ENCODE assay signal across 11 cellular contexts in genomic region chr1:12172042-12172851, GRCh38. TPM values are rescaled to one million over a fixed set of nuclear protein-coding genes. Genes with fewer than 3 reads are reported as not detected.
A peak's percentile ranks its signal among the peaks of the same experiment; 100 is the strongest.
DNase-seq lines count a peak whose midpoint lies in the region; ATAC-seq, FAIRE-seq and TF ChIP-seq lines count a peak whose summit lies in the region.
"Had no signal": no experiment of that assay in that cellular context is flagged by ENCODE, and none has a peak within 500 bp of the region (broad histone marks: within the 10 kb centered on the region; RNA-seq: fewer than 3 reads in every experiment).

No MANE protein-coding gene starts in this region.

- TF ChIP-seq POLR2A in H54 (IDR thresholded peaks at IDR 0.05; ENCODE audit: low read depth, low read length): no peak

- no peaks in the 10 kb centered on the region for H3K27me3 Mint-ChIP-seq in natural killer cell (ENCODE audit: low read depth in 2 of 2)

- no peak for FAIRE-seq in H54 (lab: Jason Lieb, UNC)

- peak overlapping the region; percentile 46 for H3K27ac ChIP-seq in adipose tissue (ENCODE audit: low read depth, low read length)

- TF ChIP-seq CTCF in natural killer cell (IDR thresholded peaks at IDR 0.05): no peak

- H3K4me3 Mint-ChIP-seq in natural killer cell: peak overlapping the region; percentile 56

- peaks cover 86 to 93% of the 10 kb centered on the region in 2 donors for H3K4me1 Mint-ChIP-seq in natural killer cell

- peak overlapping the region; percentile 99 for H3K27ac Mint-ChIP-seq in natural killer cell

- H3K9me3 Mint-ChIP-seq in natural killer cell: no peaks in the 10 kb centered on the region

- H3K36me3 Mint-ChIP-seq in natural killer cell: peaks cover 13% of the 10 kb centered on the region

- peak in 2 of 3 donors; percentile 2 to 3 for ATAC-seq in natural killer cell

- peak; percentile 25 for DNase-seq in stimulated activated CD4-positive, alpha-beta T cell treated with anti-CD3 and anti-CD28 coated beads, Interleukin-1b, Interleukin-23, amount 100 ng/mL, for 48 hours
- DNase-seq in stimulated activated CD4-positive, alpha-beta T cell treated with anti-CD3 and anti-CD28 coated beads, Interleukin-2, amount 100 ng/mL, for 24 hours: no peak
- no peak for DNase-seq in natural killer cell
- DNase-seq in H54 (ENCODE audit: insufficient read length, low spot score): no peak
- DNase-seq in SIG-M5 (lab: John Stamatoyannopoulos, UW): no peak
- DNase-seq in cerebellar nuclear complex (lab: John Stamatoyannopoulos, UW): no peak
- no peak for DNase-seq in NCI-H146 (lab: John Stamatoyannopoulos, UW)
- DNase-seq: C1 segment of cervical spinal cord, NCI-H2171 had no signal

- intact Hi-C loops in natural killer cell (cut with micrococcal nuclease): loop anchor here (10.0 kb wide), 1 partner anchor 263 kb away; no protein-coding TSS in a partner anchor

- 71 to 78% (median 73%) methylated on average over 14 of the region's 14 CpGs for WGBS in adipose tissue, 3 donors

RNA-seq across cellular contexts. Expression of gene TNFRSF1B, which starts 5.5 kb away (rescaled TPM):
- 10 to 100 TPM in 2 of 3 donors, 1 to 10 TPM in 1; 5.8 to 44.3 (median 21.4) TPM for polyA plus RNA-seq in adipose tissue
- total RNA-seq in natural killer cell: 100 to 1,000 TPM; 152 to 173 (median 172) TPM
- polyA plus RNA-seq: neural cell had no signal

RNA-seq across cellular contexts. Expression of gene VPS13D, which starts 57.6 kb away (rescaled TPM):
- polyA plus RNA-seq in adipose tissue: 10 to 100 TPM; 10.6 to 40.7 (median 23.4) TPM
- total RNA-seq in natural killer cell: 10 to 100 TPM; 66.3 to 94.0 (median 81.7) TPM
